Comparison of ENCODE assay signal across 9 cellular contexts in the genomic region with DNA sequence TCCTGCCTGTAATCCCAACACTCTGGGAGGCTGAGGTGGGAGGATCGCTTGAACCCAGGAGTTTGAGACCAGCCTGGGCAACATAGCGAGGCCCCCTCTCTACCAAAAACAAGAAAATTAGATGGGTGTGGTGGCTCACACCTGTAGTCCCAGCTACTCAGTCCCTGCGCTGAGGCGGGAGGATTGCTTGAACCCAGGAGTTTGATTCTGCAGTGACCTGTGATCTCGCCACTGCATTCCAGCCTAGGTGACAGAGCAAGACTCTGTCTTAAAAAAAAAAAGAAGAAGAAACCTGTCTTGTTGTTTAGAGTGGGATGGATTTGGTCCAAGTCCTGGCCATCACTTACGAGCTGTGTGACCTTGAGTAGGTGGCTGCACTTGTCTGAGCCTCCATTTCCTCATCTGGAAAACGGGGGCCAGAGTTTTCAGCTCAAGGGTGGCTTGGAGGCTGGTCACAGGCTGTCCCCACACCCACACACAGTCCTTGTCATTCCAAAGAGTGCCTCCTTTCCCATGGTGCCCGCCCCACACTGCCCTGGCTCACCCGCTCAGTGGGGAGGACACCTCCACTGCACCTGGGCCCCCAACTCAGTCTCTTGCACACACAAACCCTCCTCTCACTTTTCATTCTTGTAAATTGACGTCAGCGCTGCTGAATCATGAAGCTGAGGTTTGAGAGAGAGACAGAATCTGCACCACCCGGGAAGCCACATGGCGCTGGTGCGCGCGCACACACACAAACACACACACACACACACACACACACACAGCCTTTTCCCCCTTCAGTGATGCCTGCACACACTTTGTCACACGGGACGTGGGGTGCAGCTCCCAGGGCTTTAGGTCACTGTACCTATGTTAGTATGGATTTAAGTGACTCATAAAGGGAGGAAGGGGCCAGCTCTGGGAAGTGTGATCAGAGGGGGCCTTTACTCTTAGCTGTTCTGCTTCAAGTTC. TPM values are rescaled to one million over a fixed set of nuclear protein-coding genes. Genes with fewer than 3 reads are reported as not detected.
DNase-seq lines count a peak whose midpoint lies in the region; ATAC-seq and TF ChIP-seq lines count a peak whose summit lies in the region.
"Had no signal": no experiment of that assay in that cellular context is flagged by ENCODE, and none has a peak within 500 bp of the region (broad histone marks: within the 10 kb centered on the region; RNA-seq: fewer than 3 reads in every experiment).

No MANE protein-coding gene starts in this region.

- H3K4me1 ChIP-seq in CD4-positive, CD25-positive, alpha-beta regulatory T cell (ENCODE audit: control insufficient read depth, insufficient read depth, low read length, poor library complexity, severe bottlenecking), result peaks cover 41% of the 10 kb centered on the region

- H3K27ac Mint-ChIP-seq in CD4-positive, CD25-positive, alpha-beta regulatory T cell, result peak overlapping the region; percentile 90 to 96 (median 94)
- peak overlapping the region; percentile 95 for H3K27ac Mint-ChIP-seq in T-helper 2 cell treated with Interferon-gamma antibody and Interleukin-4, amounts not matched to agents 5 μg/mL and 100 μg/mL, for 36 hours
- H3K27ac Mint-ChIP-seq in activated naive CD8-positive, alpha-beta T cell treated with anti-CD3 and anti-CD28 coated beads, Interleukin-2, amount 50 U/mL, for 24 hours, result peak overlapping the region; percentile 97
- H3K27ac Mint-ChIP-seq in endothelial cell (ENCODE audit: unreplicated experiment), result no peak overlapping the region

- H3K4me3 ChIP-seq in CD4-positive, CD25-positive, alpha-beta regulatory T cell (ENCODE audit: low read depth, low read length), result peak overlapping the region; percentile 77

- DNase-seq in CD4-positive, CD25-positive, alpha-beta regulatory T cell, result peak; percentile 53 to 90 (median 80)
- DNase-seq in T-helper 2 cell treated with Interferon-gamma antibody and Interleukin-4, amounts not matched to agents 5 μg/mL and 100 μg/mL, for 36 hours (ENCODE audit: low spot score), result peak; percentile 85
- DNase-seq in activated naive CD8-positive, alpha-beta T cell treated with anti-CD3 and anti-CD28 coated beads, Interleukin-2, amount 50 U/mL, for 24 hours, result peak; percentile 81
- DNase-seq in stimulated activated CD4-positive, alpha-beta T cell treated with anti-CD3 and anti-CD28 coated beads, Interleukin-12 subunit alpha, Interleukin-12 subunit beta, amount 100 ng/mL, for 4 hours, result peak; percentile 79
- DNase-seq in NOMO-1 (lab: John Stamatoyannopoulos, UW; ENCODE audit: unreplicated experiment in 2 of 2) (no peak), endothelial cell (ENCODE audit: low spot score) (no peak)

- peak; percentile 37 to 44 for ATAC-seq in CD4-positive, CD25-positive, alpha-beta regulatory T cell (ENCODE audit: low read depth in 2 of 2)
- ATAC-seq in activated naive CD8-positive, alpha-beta T cell treated with anti-CD3 and anti-CD28 coated beads, Interleukin-2, amount 50 U/mL, for 24 hours, result peak; percentile 30
- ATAC-seq in GM19035 (IDR thresholded peaks at IDR 0.05; ENCODE audit: unreplicated experiment), result no peak
- ATAC-seq in GM18873 (IDR thresholded peaks at IDR 0.05; ENCODE audit: low FRiP score, unreplicated experiment), result no peak

- no peaks in the 10 kb centered on the region for H3K9me3 Mint-ChIP-seq in CD4-positive, CD25-positive, alpha-beta regulatory T cell
- H3K9me3 Mint-ChIP-seq in T-helper 2 cell treated with Interferon-gamma antibody and Interleukin-4, amounts not matched to agents 5 μg/mL and 100 μg/mL, for 36 hours, result no peaks in the 10 kb centered on the region
- H3K9me3 Mint-ChIP-seq in activated naive CD8-positive, alpha-beta T cell treated with anti-CD3 and anti-CD28 coated beads, Interleukin-2, amount 50 U/mL, for 24 hours, result no peaks in the 10 kb centered on the region
- H3K9me3 Mint-ChIP-seq in endothelial cell (ENCODE audit: unreplicated experiment), result no peaks in the 10 kb centered on the region

- no peaks in the 10 kb centered on the region for H3K27me3 ChIP-seq in CD4-positive, CD25-positive, alpha-beta regulatory T cell (ENCODE audit: control insufficient read depth, insufficient read depth, low read length)

- H3K36me3 ChIP-seq in CD4-positive, CD25-positive, alpha-beta regulatory T cell (ENCODE audit: control insufficient read depth, insufficient read depth, low read length), result no peaks in the 10 kb centered on the region

- peak overlapping the region; percentile 91 for H3K27ac ChIP-seq in CD4-positive, CD25-positive, alpha-beta regulatory T cell (ENCODE audit: insufficient read depth, low read length, poor library complexity, severe bottlenecking)

- H3K4me3 Mint-ChIP-seq in CD4-positive, CD25-positive, alpha-beta regulatory T cell, result peak overlapping the region; percentile 86 to 99 (median 90)
- H3K4me3 Mint-ChIP-seq in T-helper 2 cell treated with Interferon-gamma antibody and Interleukin-4, amounts not matched to agents 5 μg/mL and 100 μg/mL, for 36 hours, result peak overlapping the region; percentile 99
- peak overlapping the region; percentile 94 for H3K4me3 Mint-ChIP-seq in activated naive CD8-positive, alpha-beta T cell treated with anti-CD3 and anti-CD28 coated beads, Interleukin-2, amount 50 U/mL, for 24 hours
- H3K4me3 Mint-ChIP-seq in endothelial cell (ENCODE audit: unreplicated experiment), result no peak overlapping the region

- peaks cover 13 to 50% (median 29%) of the 10 kb centered on the region in 4 donors for H3K4me1 Mint-ChIP-seq in CD4-positive, CD25-positive, alpha-beta regulatory T cell
- H3K4me1 Mint-ChIP-seq in T-helper 2 cell treated with Interferon-gamma antibody and Interleukin-4, amounts not matched to agents 5 μg/mL and 100 μg/mL, for 36 hours (ENCODE audit: low read depth), result peaks cover 33% of the 10 kb centered on the region
- peaks cover 46% of the 10 kb centered on the region for H3K4me1 Mint-ChIP-seq in activated naive CD8-positive, alpha-beta T cell treated with anti-CD3 and anti-CD28 coated beads, Interleukin-2, amount 50 U/mL, for 24 hours
- H3K4me1 Mint-ChIP-seq in endothelial cell (ENCODE audit: unreplicated experiment), result no peaks in the 10 kb centered on the region

- peaks cover 15% of the 10 kb centered on the region for H3K36me3 Mint-ChIP-seq in CD4-positive, CD25-positive, alpha-beta regulatory T cell
- peaks cover 75% of the 10 kb centered on the region for H3K36me3 Mint-ChIP-seq in T-helper 2 cell treated with Interferon-gamma antibody and Interleukin-4, amounts not matched to agents 5 μg/mL and 100 μg/mL, for 36 hours (ENCODE audit: low read depth)
- peaks cover 42% of the 10 kb centered on the region for H3K36me3 Mint-ChIP-seq in activated naive CD8-positive, alpha-beta T cell treated with anti-CD3 and anti-CD28 coated beads, Interleukin-2, amount 50 U/mL, for 24 hours (ENCODE audit: low read depth)
- no peaks in the 10 kb centered on the region for H3K36me3 Mint-ChIP-seq in endothelial cell (ENCODE audit: low read depth, unreplicated experiment)

- no peaks in the 10 kb centered on the region for H3K9me3 ChIP-seq in CD4-positive, CD25-positive, alpha-beta regulatory T cell (ENCODE audit: control insufficient read depth in 2 of 2, low read length in 2 of 2)

- no peak for TF ChIP-seq CTCF in endothelial cell (IDR thresholded peaks at IDR 0.05; ENCODE audit: unreplicated experiment)

- H3K27me3 Mint-ChIP-seq in CD4-positive, CD25-positive, alpha-beta regulatory T cell, result no peaks in the 10 kb centered on the region
- H3K27me3 Mint-ChIP-seq in T-helper 2 cell treated with Interferon-gamma antibody and Interleukin-4, amounts not matched to agents 5 μg/mL and 100 μg/mL, for 36 hours (ENCODE audit: low read depth), result no peaks in the 10 kb centered on the region
- H3K27me3 Mint-ChIP-seq in activated naive CD8-positive, alpha-beta T cell treated with anti-CD3 and anti-CD28 coated beads, Interleukin-2, amount 50 U/mL, for 24 hours, result peaks cover 2% of the 10 kb centered on the region
- H3K27me3 Mint-ChIP-seq in endothelial cell (ENCODE audit: unreplicated experiment), result peaks cover 7% of the 10 kb centered on the region

RNA-seq across cellular contexts. Expression of a gene that starts 4.2 kb away (rescaled TPM):
- 91.5 TPM for total RNA-seq in CD4-positive, CD25-positive, alpha-beta regulatory T cell
- 10 to 100 TPM in 2 of 4 donors, 1 to 10 TPM in 2; 8.6 to 15.2 (median 9.7) TPM for polyA plus RNA-seq in CD4-positive, CD25-positive, alpha-beta regulatory T cell
- total RNA-seq in endothelial cell (ENCODE audit: unreplicated experiment), result 7.4 TPM

RNA-seq across cellular contexts. Expression of a gene that starts 17.3 kb away (rescaled TPM):
- total RNA-seq in CD4-positive, CD25-positive, alpha-beta regulatory T cell, result not detected
- polyA plus RNA-seq in CD4-positive, CD25-positive, alpha-beta regulatory T cell, result not detected
- not detected for total RNA-seq in endothelial cell (ENCODE audit: unreplicated experiment)
- total RNA-seq: SK-MEL-5 had no signal

RNA-seq across cellular contexts. Expression of a gene that starts 21.6 kb away (rescaled TPM):
- total RNA-seq in CD4-positive, CD25-positive, alpha-beta regulatory T cell, result not detected
- not detected for polyA plus RNA-seq in CD4-positive, CD25-positive, alpha-beta regulatory T cell
- not detected for total RNA-seq in endothelial cell (ENCODE audit: unreplicated experiment)
- total RNA-seq: SK-MEL-5 had no signal

RNA-seq across cellular contexts. Expression of a gene that starts 24.5 kb away (rescaled TPM):
- total RNA-seq in CD4-positive, CD25-positive, alpha-beta regulatory T cell, result not detected
- not detected for polyA plus RNA-seq in CD4-positive, CD25-positive, alpha-beta regulatory T cell
- not detected for total RNA-seq in endothelial cell (ENCODE audit: unreplicated experiment)
- total RNA-seq: SK-MEL-5 had no signal

RNA-seq across cellular contexts. Expression of a gene that starts 29.3 kb away (rescaled TPM):
- not detected for total RNA-seq in CD4-positive, CD25-positive, alpha-beta regulatory T cell
- not detected for polyA plus RNA-seq in CD4-positive, CD25-positive, alpha-beta regulatory T cell
- not detected for total RNA-seq in endothelial cell (ENCODE audit: unreplicated experiment)
- total RNA-seq: SK-MEL-5 had no signal

Comparison
In these comparisons a context has a peak if more than half of its experiments do, and no peak if none do; other contexts are left out.
1. ATAC-seq: peak in CD4-positive, CD25-positive, alpha-beta regulatory T cell (2 of 2) and activated naive CD8-positive, alpha-beta T cell treated with anti-CD3 and anti-CD28 coated beads, Interleukin-2, amount 50 U/mL, for 24 hours (single experiment); none in GM19035 (single experiment) and GM18873 (single experiment).
2. DNase-seq: peak in CD4-positive, CD25-positive, alpha-beta regulatory T cell (3 of 3), T-helper 2 cell treated with Interferon-gamma antibody and Interleukin-4, amounts not matched to agents 5 μg/mL and 100 μg/mL, for 36 hours (single experiment), activated naive CD8-positive, alpha-beta T cell treated with anti-CD3 and anti-CD28 coated beads, Interleukin-2, amount 50 U/mL, for 24 hours (single experiment) and stimulated activated CD4-positive, alpha-beta T cell treated with anti-CD3 and anti-CD28 coated beads, Interleukin-12 subunit alpha, Interleukin-12 subunit beta, amount 100 ng/mL, for 4 hours (single experiment); none in NOMO-1 (0 of 2) and endothelial cell (single experiment).
3. RNA of a gene that starts 4.2 kb away (total RNA-seq): 91.5 TPM in CD4-positive, CD25-positive, alpha-beta regulatory T cell (single experiment); 7.4 TPM in endothelial cell (single experiment); every median in the first group is over 10 times any median in the second.